ENCODE assay signal across 23 cellular contexts in the genomic region with DNA sequence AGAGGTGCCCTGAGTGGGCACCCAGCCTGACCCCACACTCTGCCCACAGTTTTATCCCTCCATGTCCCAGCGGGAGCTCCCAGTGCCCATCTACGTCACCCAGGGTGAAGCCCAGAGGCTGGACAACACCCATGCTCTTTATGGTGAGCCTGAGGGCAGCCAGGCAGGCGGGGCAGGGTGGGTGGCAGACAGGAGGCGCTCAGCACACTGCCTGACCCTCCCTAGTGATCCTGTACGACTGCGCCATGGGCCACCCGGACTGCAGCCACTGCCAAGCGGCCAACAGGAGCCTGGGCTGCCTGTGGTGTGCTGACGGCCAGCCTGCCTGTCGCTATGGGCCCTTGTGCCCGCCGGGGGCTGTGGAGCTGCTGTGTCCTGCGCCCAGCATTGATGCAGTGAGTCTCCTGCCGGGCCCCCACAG. TPM values are rescaled to one million over a fixed set of nuclear protein-coding genes. Genes with fewer than 3 reads are reported as not detected.
"Had no signal": no experiment of that assay in that cellular context is flagged by ENCODE, and none has a peak within 500 bp of the region (broad histone marks: within the 10 kb centered on the region; RNA-seq: fewer than 3 reads in every experiment).

No MANE protein-coding gene starts in this region.

- H3K9me3 Mint-ChIP-seq: activated CD4-positive, alpha-beta memory T cell treated with anti-CD3 and anti-CD28 coated beads for 36 hours; activated T-helper 17 cell treated with anti-CD3 and anti-CD28 coated beads, Interleukin-2, amount 50 U/mL, for 72 hours; memory B cell; naive B cell; stimulated activated naive CD8-positive, alpha-beta T cell treated with anti-CD3 and anti-CD28 coated beads, Interleukin-15, Interleukin-2, amounts not matched to agents 100 ng/mL and 50 ng/mL, for 24 hours; WTC11 had no signal

- ATAC-seq: activated CD4-positive, alpha-beta T cell treated with anti-CD3 and anti-CD28 coated beads for 36 hours; activated T-helper 17 cell treated with anti-CD3 and anti-CD28 coated beads, Interleukin-2, amount 50 U/mL, for 72 hours; WTC11 had no signal

- H3K27ac Mint-ChIP-seq: activated CD4-positive, alpha-beta memory T cell treated with anti-CD3 and anti-CD28 coated beads for 36 hours; activated CD4-positive, alpha-beta T cell treated with anti-CD3 and anti-CD28 coated beads for 36 hours; activated T-helper 17 cell treated with anti-CD3 and anti-CD28 coated beads, Interleukin-2, amount 50 U/mL, for 72 hours; memory B cell; naive B cell; stimulated activated naive CD8-positive, alpha-beta T cell treated with anti-CD3 and anti-CD28 coated beads, Interleukin-15, Interleukin-2, amounts not matched to agents 100 ng/mL and 50 ng/mL, for 24 hours; WTC11 had no signal

- H3K36me3 ChIP-seq: breast epithelium, neutrophil, transverse colon, vagina had no signal

- FAIRE-seq: astrocyte, frontal cortex, TTC549 had no signal

- H3K4me1 ChIP-seq: adrenal gland, breast epithelium, transverse colon had no signal

- H3K9me3 ChIP-seq: adrenal gland, neutrophil, transverse colon, vagina had no signal

- H3K4me3 Mint-ChIP-seq: activated CD4-positive, alpha-beta memory T cell treated with anti-CD3 and anti-CD28 coated beads for 36 hours; activated CD4-positive, alpha-beta T cell treated with anti-CD3 and anti-CD28 coated beads for 36 hours; activated T-helper 17 cell treated with anti-CD3 and anti-CD28 coated beads, Interleukin-2, amount 50 U/mL, for 72 hours; memory B cell; naive B cell; stimulated activated naive CD8-positive, alpha-beta T cell treated with anti-CD3 and anti-CD28 coated beads, Interleukin-15, Interleukin-2, amounts not matched to agents 100 ng/mL and 50 ng/mL, for 24 hours; WTC11 had no signal

- H3K27me3 ChIP-seq: adrenal gland, transverse colon, vagina had no signal

- H3K27ac ChIP-seq: adrenal gland, breast epithelium, neutrophil, transverse colon, vagina had no signal

- H3K4me3 ChIP-seq: adrenal gland, breast epithelium, transverse colon, vagina had no signal

- DNase-seq: activated CD4-positive, alpha-beta memory T cell treated with anti-CD3 and anti-CD28 coated beads for 36 hours; activated CD4-positive, alpha-beta T cell treated with anti-CD3 and anti-CD28 coated beads for 36 hours; activated naive CD4-positive, alpha-beta T cell treated with anti-CD3 and anti-CD28 coated beads, Interleukin-2, amount 50 U/mL, for 16 hours; activated T-cell treated with anti-CD3 and anti-CD28 coated beads, Interleukin-2, amount 50 U/mL, for 1 hour; effector CD4-positive, alpha-beta T cell; naive B cell; retina; stimulated activated CD4-positive, alpha-beta T cell treated with anti-CD3 and anti-CD28 coated beads, Interleukin-2, amount 100 ng/mL, for 24 hours; SW 1271; T-helper 2 cell had no signal

- H3K27me3 Mint-ChIP-seq: activated CD4-positive, alpha-beta memory T cell treated with anti-CD3 and anti-CD28 coated beads for 36 hours; activated CD4-positive, alpha-beta T cell treated with anti-CD3 and anti-CD28 coated beads for 36 hours; activated T-helper 17 cell treated with anti-CD3 and anti-CD28 coated beads, Interleukin-2, amount 50 U/mL, for 72 hours; stimulated activated naive CD8-positive, alpha-beta T cell treated with anti-CD3 and anti-CD28 coated beads, Interleukin-15, Interleukin-2, amounts not matched to agents 100 ng/mL and 50 ng/mL, for 24 hours had no signal

- H3K36me3 Mint-ChIP-seq: activated CD4-positive, alpha-beta memory T cell treated with anti-CD3 and anti-CD28 coated beads for 36 hours; memory B cell; naive B cell; WTC11 had no signal

- H3K4me1 Mint-ChIP-seq: activated T-helper 17 cell treated with anti-CD3 and anti-CD28 coated beads, Interleukin-2, amount 50 U/mL, for 72 hours had no signal

RNA-seq across cellular contexts. Expression of a gene that starts 9.6 kb away (rescaled TPM):
- total RNA-seq: activated CD4-positive, alpha-beta memory T cell treated with anti-CD3 and anti-CD28 coated beads for 36 hours; activated CD4-positive, alpha-beta T cell treated with anti-CD3 and anti-CD28 coated beads for 36 hours; activated T-helper 17 cell treated with anti-CD3 and anti-CD28 coated beads, Interleukin-2, amount 50 U/mL, for 72 hours; astrocyte; WTC11 had no signal
- polyA plus RNA-seq: liver had no signal
